2 cellular contexts compared by ENCODE assay signal in the genomic region with DNA sequence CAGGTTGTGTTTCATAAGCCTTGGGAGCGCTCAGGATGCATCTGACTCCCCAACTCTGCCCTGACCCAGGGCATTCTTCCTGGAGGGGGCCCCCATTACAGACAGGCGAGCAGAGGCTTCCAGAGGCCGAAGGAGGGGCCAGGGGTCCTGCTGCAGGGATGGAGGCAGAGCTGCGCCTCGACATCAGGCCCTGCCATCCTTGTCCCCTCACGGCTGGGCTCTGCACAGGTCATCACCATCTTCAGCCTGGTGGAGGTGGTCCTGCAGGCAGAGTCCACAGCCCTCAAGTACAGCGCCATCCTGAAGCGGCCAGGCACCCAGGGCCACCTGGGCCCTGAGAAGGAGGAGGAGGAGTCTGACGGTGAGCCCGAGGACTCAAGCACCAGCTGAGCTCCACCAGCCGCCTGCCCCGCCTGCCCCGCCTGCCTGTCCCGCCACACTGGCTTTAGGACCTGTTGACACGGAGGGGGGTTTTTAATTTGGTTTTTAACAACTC.
TF ChIP-seq lines count a peak whose summit lies in the region.

No MANE protein-coding gene starts in this region.

TF ChIP-seq in HepG2, 621 proteins besides CTCF, POLR2A, EP300 and RAD21 (continued from another document):
- TF ChIP-seq, protein P1, sequence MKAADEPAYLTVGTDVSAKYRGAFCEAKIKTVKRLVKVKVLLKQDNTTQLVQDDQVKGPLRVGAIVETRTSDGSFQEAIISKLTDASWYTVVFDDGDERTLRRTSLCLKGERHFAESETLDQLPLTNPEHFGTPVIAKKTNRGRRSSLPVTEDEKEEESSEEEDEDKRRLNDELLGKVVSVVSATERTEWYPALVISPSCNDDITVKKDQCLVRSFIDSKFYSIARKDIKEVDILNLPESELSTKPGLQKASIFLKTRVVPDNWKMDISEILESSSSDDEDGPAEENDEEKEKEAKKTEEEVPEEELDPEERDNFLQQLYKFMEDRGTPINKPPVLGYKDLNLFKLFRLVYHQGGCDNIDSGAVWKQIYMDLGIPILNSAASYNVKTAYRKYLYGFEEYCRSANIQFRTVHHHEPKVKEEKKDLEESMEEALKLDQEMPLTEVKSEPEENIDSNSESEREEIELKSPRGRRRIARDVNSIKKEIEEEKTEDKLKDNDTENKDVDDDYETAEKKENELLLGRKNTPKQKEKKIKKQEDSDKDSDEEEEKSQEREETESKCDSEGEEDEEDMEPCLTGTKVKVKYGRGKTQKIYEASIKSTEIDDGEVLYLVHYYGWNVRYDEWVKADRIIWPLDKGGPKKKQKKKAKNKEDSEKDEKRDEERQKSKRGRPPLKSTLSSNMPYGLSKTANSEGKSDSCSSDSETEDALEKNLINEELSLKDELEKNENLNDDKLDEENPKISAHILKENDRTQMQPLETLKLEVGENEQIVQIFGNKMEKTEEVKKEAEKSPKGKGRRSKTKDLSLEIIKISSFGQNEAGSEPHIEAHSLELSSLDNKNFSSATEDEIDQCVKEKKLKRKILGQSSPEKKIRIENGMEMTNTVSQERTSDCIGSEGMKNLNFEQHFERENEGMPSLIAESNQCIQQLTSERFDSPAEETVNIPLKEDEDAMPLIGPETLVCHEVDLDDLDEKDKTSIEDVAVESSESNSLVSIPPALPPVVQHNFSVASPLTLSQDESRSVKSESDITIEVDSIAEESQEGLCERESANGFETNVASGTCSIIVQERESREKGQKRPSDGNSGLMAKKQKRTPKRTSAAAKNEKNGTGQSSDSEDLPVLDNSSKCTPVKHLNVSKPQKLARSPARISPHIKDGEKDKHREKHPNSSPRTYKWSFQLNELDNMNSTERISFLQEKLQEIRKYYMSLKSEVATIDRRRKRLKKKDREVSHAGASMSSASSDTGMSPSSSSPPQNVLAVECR (CRISPR knock-in tag; IDR thresholded peaks at IDR 0.05; ENCODE audit: borderline replicate concordance), result no peak
- TF ChIP-seq JUND (CRISPR knock-in tag; IDR thresholded peaks at IDR 0.05) (no peak), RFX1 (IDR thresholded peaks at IDR 0.05) (no peak), FOXO1 (CRISPR knock-in tag; IDR thresholded peaks at IDR 0.05) (no peak), KLF11 (CRISPR knock-in tag; IDR thresholded peaks at IDR 0.05) (no peak), ZSCAN25 (CRISPR knock-in tag; IDR thresholded peaks at IDR 0.05) (no peak), LCORL (IDR thresholded peaks at IDR 0.05) (no peak), LCORL (CRISPR knock-in tag; IDR thresholded peaks at IDR 0.05) (no peak), ZFP62 (CRISPR knock-in tag; IDR thresholded peaks at IDR 0.05) (no peak)
TF ChIP-seq in HepG2: peak in this region for 0.

TF ChIP-seq in SK-N-SH, 30 proteins besides CTCF, POLR2A, EP300 and RAD21 (continued from another document):
- TF ChIP-seq YY1 (IDR thresholded peaks at IDR 0.05; ENCODE audit: low read depth), result no peak
- no peak for TF ChIP-seq RXRA (IDR thresholded peaks at IDR 0.05; ENCODE audit: borderline replicate concordance, low read depth)
- no peak for TF ChIP-seq MXI1 (IDR thresholded peaks at IDR 0.05; ENCODE audit: low read depth, low read length)
- TF ChIP-seq, protein P2, sequence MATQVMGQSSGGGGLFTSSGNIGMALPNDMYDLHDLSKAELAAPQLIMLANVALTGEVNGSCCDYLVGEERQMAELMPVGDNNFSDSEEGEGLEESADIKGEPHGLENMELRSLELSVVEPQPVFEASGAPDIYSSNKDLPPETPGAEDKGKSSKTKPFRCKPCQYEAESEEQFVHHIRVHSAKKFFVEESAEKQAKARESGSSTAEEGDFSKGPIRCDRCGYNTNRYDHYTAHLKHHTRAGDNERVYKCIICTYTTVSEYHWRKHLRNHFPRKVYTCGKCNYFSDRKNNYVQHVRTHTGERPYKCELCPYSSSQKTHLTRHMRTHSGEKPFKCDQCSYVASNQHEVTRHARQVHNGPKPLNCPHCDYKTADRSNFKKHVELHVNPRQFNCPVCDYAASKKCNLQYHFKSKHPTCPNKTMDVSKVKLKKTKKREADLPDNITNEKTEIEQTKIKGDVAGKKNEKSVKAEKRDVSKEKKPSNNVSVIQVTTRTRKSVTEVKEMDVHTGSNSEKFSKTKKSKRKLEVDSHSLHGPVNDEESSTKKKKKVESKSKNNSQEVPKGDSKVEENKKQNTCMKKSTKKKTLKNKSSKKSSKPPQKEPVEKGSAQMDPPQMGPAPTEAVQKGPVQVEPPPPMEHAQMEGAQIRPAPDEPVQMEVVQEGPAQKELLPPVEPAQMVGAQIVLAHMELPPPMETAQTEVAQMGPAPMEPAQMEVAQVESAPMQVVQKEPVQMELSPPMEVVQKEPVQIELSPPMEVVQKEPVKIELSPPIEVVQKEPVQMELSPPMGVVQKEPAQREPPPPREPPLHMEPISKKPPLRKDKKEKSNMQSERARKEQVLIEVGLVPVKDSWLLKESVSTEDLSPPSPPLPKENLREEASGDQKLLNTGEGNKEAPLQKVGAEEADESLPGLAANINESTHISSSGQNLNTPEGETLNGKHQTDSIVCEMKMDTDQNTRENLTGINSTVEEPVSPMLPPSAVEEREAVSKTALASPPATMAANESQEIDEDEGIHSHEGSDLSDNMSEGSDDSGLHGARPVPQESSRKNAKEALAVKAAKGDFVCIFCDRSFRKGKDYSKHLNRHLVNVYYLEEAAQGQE (IDR thresholded peaks at IDR 0.05; ENCODE audit: low read depth, low read length), result no peak
- TF ChIP-seq, protein P3, sequence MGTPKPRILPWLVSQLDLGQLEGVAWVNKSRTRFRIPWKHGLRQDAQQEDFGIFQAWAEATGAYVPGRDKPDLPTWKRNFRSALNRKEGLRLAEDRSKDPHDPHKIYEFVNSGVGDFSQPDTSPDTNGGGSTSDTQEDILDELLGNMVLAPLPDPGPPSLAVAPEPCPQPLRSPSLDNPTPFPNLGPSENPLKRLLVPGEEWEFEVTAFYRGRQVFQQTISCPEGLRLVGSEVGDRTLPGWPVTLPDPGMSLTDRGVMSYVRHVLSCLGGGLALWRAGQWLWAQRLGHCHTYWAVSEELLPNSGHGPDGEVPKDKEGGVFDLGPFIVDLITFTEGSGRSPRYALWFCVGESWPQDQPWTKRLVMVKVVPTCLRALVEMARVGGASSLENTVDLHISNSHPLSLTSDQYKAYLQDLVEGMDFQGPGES (IDR thresholded peaks at IDR 0.05; ENCODE audit: low read depth, low read length), result no peak
- TF ChIP-seq TCF12 (IDR thresholded peaks at IDR 0.05), result no peak
- no peak for TF ChIP-seq SIN3A (IDR thresholded peaks at IDR 0.05; ENCODE audit: borderline replicate concordance, low read depth, low read length)
- TF ChIP-seq, protein P4, sequence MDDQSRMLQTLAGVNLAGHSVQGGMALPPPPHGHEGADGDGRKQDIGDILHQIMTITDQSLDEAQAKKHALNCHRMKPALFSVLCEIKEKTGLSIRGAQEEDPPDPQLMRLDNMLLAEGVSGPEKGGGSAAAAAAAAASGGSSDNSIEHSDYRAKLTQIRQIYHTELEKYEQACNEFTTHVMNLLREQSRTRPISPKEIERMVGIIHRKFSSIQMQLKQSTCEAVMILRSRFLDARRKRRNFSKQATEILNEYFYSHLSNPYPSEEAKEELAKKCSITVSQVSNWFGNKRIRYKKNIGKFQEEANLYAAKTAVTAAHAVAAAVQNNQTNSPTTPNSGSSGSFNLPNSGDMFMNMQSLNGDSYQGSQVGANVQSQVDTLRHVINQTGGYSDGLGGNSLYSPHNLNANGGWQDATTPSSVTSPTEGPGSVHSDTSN (IDR thresholded peaks at IDR 0.05), result no peak
- TF ChIP-seq, protein P5, sequence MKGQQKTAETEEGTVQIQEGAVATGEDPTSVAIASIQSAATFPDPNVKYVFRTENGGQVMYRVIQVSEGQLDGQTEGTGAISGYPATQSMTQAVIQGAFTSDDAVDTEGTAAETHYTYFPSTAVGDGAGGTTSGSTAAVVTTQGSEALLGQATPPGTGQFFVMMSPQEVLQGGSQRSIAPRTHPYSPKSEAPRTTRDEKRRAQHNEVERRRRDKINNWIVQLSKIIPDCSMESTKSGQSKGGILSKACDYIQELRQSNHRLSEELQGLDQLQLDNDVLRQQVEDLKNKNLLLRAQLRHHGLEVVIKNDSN (IDR thresholded peaks at IDR 0.05; ENCODE audit: borderline replicate concordance, low read depth), result no peak
- TF ChIP-seq NRF1 (IDR thresholded peaks at IDR 0.05; ENCODE audit: low read depth, low read length), result no peak
- TF ChIP-seq GABPA (IDR thresholded peaks at IDR 0.05; ENCODE audit: low read depth), result no peak
- no peak for TF ChIP-seq FOSL2 (IDR thresholded peaks at IDR 0.05; ENCODE audit: borderline replicate concordance, low read depth)
- no peak for TF ChIP-seq CHD2 (IDR thresholded peaks at IDR 0.05; ENCODE audit: low read length, partially characterized antibody)
TF ChIP-seq in SK-N-SH: peak in this region for 0.
